Comparison of ENCODE assay signal across 20 cellular contexts in the genomic region with DNA sequence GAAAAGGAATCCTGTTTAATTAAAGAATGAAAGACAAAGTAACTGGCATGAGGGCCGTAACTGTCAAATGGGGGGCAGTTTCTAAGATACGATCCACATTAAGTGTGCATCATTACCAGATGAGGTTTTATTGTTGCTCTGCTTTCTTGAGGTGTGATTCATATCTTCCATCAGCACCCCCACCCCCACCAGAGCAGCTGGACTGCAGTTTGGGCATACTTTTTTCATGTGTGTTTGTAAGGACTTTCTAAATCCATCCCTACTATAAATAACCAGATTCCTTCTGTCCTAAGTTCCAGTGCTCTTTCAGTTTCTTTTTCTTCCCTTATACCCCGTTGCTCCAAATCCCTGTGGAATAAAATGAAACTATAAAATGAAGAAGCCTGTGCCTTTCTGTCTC.
DNase-seq lines count a peak whose midpoint lies in the region; ATAC-seq and TF ChIP-seq lines count a peak whose summit lies in the region.
"Had no signal": no experiment of that assay in that cellular context is flagged by ENCODE, and none has a peak within 500 bp of the region (broad histone marks: within the 10 kb centered on the region; RNA-seq: fewer than 3 reads in every experiment).

No MANE protein-coding gene starts in this region.

- POLR2A ChIA-PET in AG04449 (lab: Yijun Ruan, JAX): no interaction called here

- no peak for ATAC-seq in HG02798 (IDR thresholded peaks at IDR 0.05; ENCODE audit: poor library complexity, unreplicated experiment)
- ATAC-seq in left lung: no peak
- ATAC-seq: activated naive CD8-positive, alpha-beta T cell treated with anti-CD3 and anti-CD28 coated beads, Interleukin-2, amount 50 U/mL, for 24 hours; left cardiac atrium; mucosa of descending colon; pancreas; PC-3; SK-N-SH treated with all-trans-retinoic acid at 6 μM for 48 hours had no signal

- H3K4me1 ChIP-seq in left lung: no peaks in the 10 kb centered on the region
- H3K4me1 ChIP-seq: pancreas, tibial nerve had no signal

- in situ Hi-C loops in astrocyte of the spinal cord (cut with HindIII; ENCODE audit: low sequenced_read_pairs): no loop called here

- H3K4me3 ChIP-seq in AG04449 (ENCODE audit: low read depth, low read length) (peak overlapping the region; percentile 33), astrocyte of the spinal cord (ENCODE audit: low read depth, low read length) (no peak overlapping the region), left lung (no peak overlapping the region)
- H3K4me3 ChIP-seq: mucosa of descending colon, pancreas, tibial nerve had no signal

- H3K27ac ChIP-seq in left lung: no peak overlapping the region
- H3K27ac ChIP-seq: epithelial cell of prostate, pancreas, tibial nerve had no signal

- no peaks in the 10 kb centered on the region for H3K36me3 ChIP-seq in left lung
- H3K36me3 ChIP-seq: pancreas, tibial nerve had no signal

- CTCF ChIA-PET in AG04449 (lab: Yijun Ruan, JAX): no interaction called here

- DNase-seq in AG04449 (ENCODE audit: low read depth, low spot score) (peak; percentile 19), HCEC 1CT (peak; percentile 60), astrocyte of the spinal cord (ENCODE audit: low read depth, low spot score) (peak; percentile 39), kidney tubule cell (ENCODE audit: low spot score) (peak; percentile 8), SW480 (ENCODE audit: low spot score) (no peak), cerebellum (ENCODE audit: low spot score) (no peak), left lung (no peak)
- DNase-seq: activated CD4-positive, alpha-beta memory T cell treated with anti-CD3 and anti-CD28 coated beads, Interleukin-2, amount 10 ng/mL, durations not matched to agents 7 days and 5 days; activated naive CD8-positive, alpha-beta T cell treated with anti-CD3 and anti-CD28 coated beads, Interleukin-2, amount 50 U/mL, for 24 hours; Calu3; hippocampal formation; left cardiac atrium; NCI-H187; pancreas; PC-3 had no signal

- peaks cover 0 to 16% of the 10 kb centered on the region in 2 donors for H3K9me3 ChIP-seq in left lung
- H3K9me3 ChIP-seq: pancreas had no signal

- intact Hi-C loops in left lung (cut with DNase I): no loop called here

- TF ChIP-seq CTCF in AG04449 (IDR thresholded peaks at IDR 0.05; ENCODE audit: insufficient read depth, low read length, missing control alignments): no peak
- no peak for TF ChIP-seq CTCF in astrocyte of the spinal cord (IDR thresholded peaks at IDR 0.05; ENCODE audit: low read depth, low read length)
- TF ChIP-seq CTCF in left lung (IDR thresholded peaks at IDR 0.05): no peak

- no peaks in the 10 kb centered on the region for H3K27me3 ChIP-seq in left lung
- H3K27me3 ChIP-seq: pancreas, tibial nerve had no signal

Comparison
In these comparisons a context has a peak if more than half of its experiments do, and no peak if none do; other contexts are left out.
1. DNase-seq: peak in AG04449 (single experiment), HCEC 1CT (single experiment), astrocyte of the spinal cord (single experiment) and kidney tubule cell (single experiment); none in SW480 (single experiment), cerebellum (single experiment) and left lung (0 of 2).